In genomic region chr9:130665431-130666392, GRCh38 we compare ENCODE assay signal across 9 cellular contexts. TPM values are rescaled to one million over a fixed set of nuclear protein-coding genes. Genes with fewer than 3 reads are reported as not detected.
DNase-seq lines count a peak whose midpoint lies in the region; ATAC-seq, FAIRE-seq and TF ChIP-seq lines count a peak whose summit lies in the region.
"Had no signal": no experiment of that assay in that cellular context is flagged by ENCODE, and none has a peak within 500 bp of the region (broad histone marks: within the 10 kb centered on the region; RNA-seq: fewer than 3 reads in every experiment).

No MANE protein-coding gene starts in this region.

- no peak overlapping the region for H3K9ac ChIP-seq in K562 (ENCODE audit: insufficient read depth in 1 of 2, low read depth in 2 of 2, low read length in 2 of 2)

- no peak for TF ChIP-seq POLR2A in K562 (conservative IDR thresholded peaks at IDR 0.05)

- FAIRE-seq in K562 (lab: Jason Lieb, UNC), result no peak

- H3K27ac ChIP-seq in K562 (ENCODE audit: extremely low read depth, low read depth, low read length), result no peak overlapping the region

- peaks cover 7% of the 10 kb centered on the region for H3K4me1 Mint-ChIP-seq in Caco-2 (ENCODE audit: low read depth, unreplicated experiment)
- H3K4me1 Mint-ChIP-seq in natural killer cell treated with Interleukin-12 subunit alpha and Interleukin-12 subunit beta and Interleukin-15 and Interleukin-18, amount 100 ng/mL, for 72 hours (ENCODE audit: low read depth in 2 of 2), result peaks cover 9 to 10% of the 10 kb centered on the region in 2 donors

- H3K4me3 Mint-ChIP-seq in Caco-2 (ENCODE audit: unreplicated experiment), result peak overlapping the region; percentile 8
- peak overlapping the region; percentile 39 for H3K4me3 Mint-ChIP-seq in natural killer cell treated with Interleukin-12 subunit alpha and Interleukin-12 subunit beta and Interleukin-15 and Interleukin-18, amount 100 ng/mL, for 72 hours

- no peaks in the 10 kb centered on the region; the same call in 1 of the 2 replicates for H3K4me1 ChIP-seq in Caco-2
- peaks cover 2 to 53% of the 10 kb centered on the region in 2 experiments; a peak in 3 of 5 replicates for H3K4me1 ChIP-seq in K562 (replicated peaks in 1 of 2; ENCODE audit: control insufficient read depth in 2 of 2, insufficient read depth in 2 of 2, low read length in 2 of 2)

- DNase-seq in Caco-2 (no peak), H7 (peak; percentile 89), K562 (ENCODE audit: extremely low read depth in 1 of 4, low spot score in 3 of 4) (peak in 2 of 4 experiments; percentile 53 to 57), NCI-H2029 treated with DMSO at 0.1 percent for 48 hours (lab: John Stamatoyannopoulos, UW) (no peak), amygdala (lab: John Stamatoyannopoulos, UW) (no peak), superior temporal gyrus (ENCODE audit: extremely low spot score) (no peak)
- no peak for DNase-seq in natural killer cell treated with Interleukin-12 subunit alpha and Interleukin-12 subunit beta and Interleukin-15 and Interleukin-18, amount 100 ng/mL, for 72 hours (ENCODE audit: low spot score)
- DNase-seq: NCI-H1092 treated with DMSO at 0.1 percent for 48 hours had no signal

- intact Hi-C loops in Caco-2 (cut with micrococcal nuclease; ENCODE audit: unreplicated experiment) (no loop called here), K562 (cut with micrococcal nuclease) (no loop called here)

- ATAC-seq in K562, result no peak
- ATAC-seq in natural killer cell treated with Interleukin-12 subunit alpha and Interleukin-12 subunit beta and Interleukin-15 and Interleukin-18, amount 100 ng/mL, for 72 hours, result no peak

- H4K20me1 ChIP-seq in K562 (replicated peaks; ENCODE audit: control insufficient read depth, insufficient read depth, low read length), result peaks cover 6% of the 10 kb centered on the region; the same call in 1 of the 2 replicates

- no peak overlapping the region for H3K4me2 ChIP-seq in K562 (ENCODE audit: insufficient read depth, low read length)

- CTCF ChIA-PET in Caco-2 (lab: Charles Lee) (no interaction called here), K562 (lab: Yijun Ruan, JAX; ENCODE audit: low intra/inter-chr PET ratio) (no interaction called here)

- H3K4me3 ChIP-seq in Caco-2 (ENCODE audit: low read depth, low read length) (no peak overlapping the region), H7 (ENCODE audit: insufficient read depth, low read depth, low read length) (peak overlapping the region; percentile 19; the same call in 1 of the 2 replicates), K562 (no peak overlapping the region)

- peaks cover 6% of the 10 kb centered on the region for H3K27me3 ChIP-seq in Caco-2 (replicated peaks; ENCODE audit: control insufficient read depth, insufficient read depth, low read length)
- H3K27me3 ChIP-seq in H7 (ENCODE audit: control insufficient read depth, insufficient read depth, low read length), result peaks cover 83% of the 10 kb centered on the region
- peaks cover 59 to 74% of the 10 kb centered on the region in 2 experiments for H3K27me3 ChIP-seq in K562 (ENCODE audit: control insufficient read depth in 2 of 2, insufficient read depth in 2 of 2, low read length in 2 of 2)

- POLR2A ChIA-PET in Caco-2 (lab: Charles Lee) (no interaction called here), K562 (lab: Yijun Ruan, JAX) (interaction anchor here (1.1 kb wide), 1 partner anchor 131 kb away, joined by 4 read pairs; no protein-coding TSS in a partner anchor)

- no TSS peak for BruUV-seq in Caco-2 (replicated peaks; lab: Mats Ljungman, UMichigan)
- no TSS peak for BruUV-seq in K562 (replicated peaks; lab: Mats Ljungman, UMichigan)

- no peak for TF ChIP-seq CTCF in Caco-2 (IDR thresholded peaks at IDR 0.05; ENCODE audit: insufficient read depth in 1 of 2, low read depth in 1 of 2, low read length in 1 of 2, severe bottlenecking in 1 of 2, unreplicated experiment in 1 of 2)
- no peak for TF ChIP-seq CTCF in K562 (IDR thresholded peaks at IDR 0.05 in 2 of 3, conservative IDR thresholded peaks at IDR 0.05 in 1 of 3; ENCODE audit: insufficient read depth in 2 of 3, low read depth in 1 of 3, low read length in 3 of 3)

- H3K9me3 ChIP-seq in Caco-2 (no peaks in the 10 kb centered on the region), K562 (replicated peaks; ENCODE audit: control insufficient read depth, insufficient read depth, low read depth, low read length) (no peaks in the 10 kb centered on the region)

- H3K79me2 ChIP-seq in K562 (ENCODE audit: control insufficient read depth, insufficient read depth, low read length), result no peaks in the 10 kb centered on the region

- H3K27ac Mint-ChIP-seq in Caco-2 (ENCODE audit: unreplicated experiment), result no peak overlapping the region
- H3K27ac Mint-ChIP-seq in natural killer cell treated with Interleukin-12 subunit alpha and Interleukin-12 subunit beta and Interleukin-15 and Interleukin-18, amount 100 ng/mL, for 72 hours, result no peak overlapping the region

- WGBS in K562 (ENCODE audit: insufficient coverage, low coverage, missing lambda C conversion rate), result 21% methylated on average over 59 of the region's 61 CpGs

- no peak for TF ChIP-seq RAD21 in K562 (CRISPR knock-in tag; conservative IDR thresholded peaks at IDR 0.05 in 1 of 2, IDR thresholded peaks at IDR 0.05 in 1 of 2)

- no peaks in the 10 kb centered on the region for H3K9me1 ChIP-seq in K562 (ENCODE audit: control insufficient read depth, insufficient read depth, low read length)

- in situ Hi-C loops in K562 (cut with MboI), result no loop called here

- no peaks in the 10 kb centered on the region for H3K9me3 Mint-ChIP-seq in Caco-2 (ENCODE audit: unreplicated experiment)
- H3K9me3 Mint-ChIP-seq in natural killer cell treated with Interleukin-12 subunit alpha and Interleukin-12 subunit beta and Interleukin-15 and Interleukin-18, amount 100 ng/mL, for 72 hours, result no peaks in the 10 kb centered on the region

- no peaks in the 10 kb centered on the region for H3K36me3 ChIP-seq in Caco-2 (ENCODE audit: control insufficient read depth, insufficient read depth, low read length)
- H3K36me3 ChIP-seq in H7 (replicated peaks; ENCODE audit: control insufficient read depth, insufficient read depth, low read length), result no peaks in the 10 kb centered on the region
- H3K36me3 ChIP-seq in K562 (ENCODE audit: control insufficient read depth, insufficient read depth, low read length), result no peaks in the 10 kb centered on the region

- H3K36me3 Mint-ChIP-seq in Caco-2 (ENCODE audit: insufficient read depth, unreplicated experiment), result no peaks in the 10 kb centered on the region
- peaks cover 6% of the 10 kb centered on the region for H3K36me3 Mint-ChIP-seq in natural killer cell treated with Interleukin-12 subunit alpha and Interleukin-12 subunit beta and Interleukin-15 and Interleukin-18, amount 100 ng/mL, for 72 hours

- no peak for TF ChIP-seq EP300 in K562 (IDR thresholded peaks at IDR 0.05; ENCODE audit: low read length)

- H3K27me3 Mint-ChIP-seq in Caco-2 (ENCODE audit: insufficient read depth, unreplicated experiment), result peaks cover 15% of the 10 kb centered on the region
- peaks cover 27 to 32% of the 10 kb centered on the region in 2 donors for H3K27me3 Mint-ChIP-seq in natural killer cell treated with Interleukin-12 subunit alpha and Interleukin-12 subunit beta and Interleukin-15 and Interleukin-18, amount 100 ng/mL, for 72 hours

- no peak overlapping the region for H2AFZ ChIP-seq in K562 (ENCODE audit: low read depth, low read length)

RNA-seq across cellular contexts. Expression of gene PRDM12, which starts 1.3 kb away (rescaled TPM):
- total RNA-seq in Caco-2 (2022), result 0.32 and 0.34 TPM in 2 replicates
- total RNA-seq in H7 (2014; rRNA removed; shearing (Covaris generic)), result 0.11 and 0.31 TPM in 2 replicates
- total RNA-seq in K562 (2011; cell fraction: chromatin; rRNA removed; ENCODE audit: low replicate concordance), result 0.12 TPM in 1 of 2 replicates, not detected in the other
- total RNA-seq in K562 (2011; cell fraction: nucleolus; rRNA removed), result 0.26 and 0.33 TPM in 2 replicates
- 0.22 and 0.31 TPM in 2 replicates for total RNA-seq in K562 (2011; cell fraction: nucleoplasm; rRNA removed)
- 0.08 and 0.09 TPM in 2 replicates for total RNA-seq in K562 (2014; rRNA removed)
- 0.10 TPM in 1 of 2 replicates, not detected in the other for total RNA-seq in K562 (2014; rRNA removed; fragmentation: Illumina TruSeq; extraction: Trizol)
- 0.08 TPM in 1 of 2 replicates, not detected in the other for total RNA-seq in K562 (2015; rRNA removed; fragmentation: Illumina TruSeq; extraction: Trizol)
- total RNA-seq in K562 (2021), result 0.22 and 0.25 TPM in 2 replicates
- 0.04 and 0.07 TPM in 2 replicates for polyA plus RNA-seq in K562 (2011; rRNA removed)
- 0.03 and 0.16 TPM in 2 replicates for polyA plus RNA-seq in K562 (2011; cell fraction: cytosol; rRNA removed)
- 0.17 and 0.28 TPM in 2 replicates for polyA plus RNA-seq in K562 (2011; cell fraction: nucleus; rRNA removed)
- 0.13 and 0.21 TPM in 2 replicates for polyA plus RNA-seq in K562 (2012)
- 0.11 and 0.18 TPM in 2 replicates for polyA plus RNA-seq in K562 (2014; fragmentation: Illumina TruSeq; extraction: Trizol)
- polyA plus RNA-seq in K562 (2014; fragmentation: Nextera tagmentation; extraction: Ambion mirVana), result under 1 TPM; 0.04 to 0.06 TPM
- polyA plus RNA-seq in K562 (2014; rRNA removed), result 0.05 TPM in 1 of 2 replicates, not detected in the other
- 0.06 TPM in 1 of 2 replicates, not detected in the other for polyA minus RNA-seq in K562 (2011; rRNA and poly(A)+ RNA removed)
- not detected in 2 replicates for polyA minus RNA-seq in K562 (2011; cell fraction: cytosol; rRNA and poly(A)+ RNA removed)
- 0.22 and 0.27 TPM in 2 replicates for polyA minus RNA-seq in K562 (2011; cell fraction: nucleus; rRNA and poly(A)+ RNA removed)
- under 1 TPM in 1 of 2 donors, not detected in 1; 0.39 TPM for total RNA-seq in natural killer cell treated with Interleukin-12 subunit alpha and Interleukin-12 subunit beta and Interleukin-15 and Interleukin-18, amount 100 ng/mL, for 72 hours
- total RNA-seq: G401 had no signal

RNA-seq across cellular contexts. Expression of gene EXOSC2, which starts 27.9 kb away (rescaled TPM):
- total RNA-seq in Caco-2 (2022) (59.1 and 68.4 TPM in 2 replicates), K562 (2014; rRNA removed) (48.5 and 50.6 TPM in 2 replicates), K562 (2014; rRNA removed; fragmentation: Illumina TruSeq; extraction: Trizol) (101 and 105 TPM in 2 replicates), K562 (2015; rRNA removed; fragmentation: Illumina TruSeq; extraction: Trizol) (81.4 and 87.0 TPM in 2 replicates), K562 (2021) (67.1 and 71.8 TPM in 2 replicates)
- total RNA-seq in H7 (2014; rRNA removed; shearing (Covaris generic)), result 53.1 and 61.9 TPM in 2 replicates
- total RNA-seq in K562 (2011; cell fraction: chromatin; rRNA removed; ENCODE audit: low replicate concordance), result 184 and 273 TPM in 2 replicates
- 146 and 158 TPM in 2 replicates for total RNA-seq in K562 (2011; cell fraction: nucleolus; rRNA removed)
- total RNA-seq in K562 (2011; cell fraction: nucleoplasm; rRNA removed), result 163 and 165 TPM in 2 replicates
- polyA plus RNA-seq in K562 (2011; rRNA removed) (59.9 and 87.5 TPM in 2 replicates), K562 (2014; fragmentation: Illumina TruSeq; extraction: Trizol) (69.1 and 77.6 TPM in 2 replicates), K562 (2014; fragmentation: Nextera tagmentation; extraction: Ambion mirVana) (10 to 100 TPM; 46.0 to 89.0 TPM), K562 (2014; rRNA removed) (66.5 and 75.3 TPM in 2 replicates)
- 43.9 and 54.9 TPM in 2 replicates for polyA plus RNA-seq in K562 (2011; cell fraction: cytosol; rRNA removed)
- 73.0 and 84.7 TPM in 2 replicates for polyA plus RNA-seq in K562 (2011; cell fraction: nucleus; rRNA removed)
- polyA plus RNA-seq in K562 (2012), result 29.1 and 50.1 TPM in 2 replicates
- polyA minus RNA-seq in K562 (2011; rRNA and poly(A)+ RNA removed), result 133 and 165 TPM in 2 replicates
- polyA minus RNA-seq in K562 (2011; cell fraction: cytosol; rRNA and poly(A)+ RNA removed), result 30.0 and 37.4 TPM in 2 replicates
- polyA minus RNA-seq in K562 (2011; cell fraction: nucleus; rRNA and poly(A)+ RNA removed), result 44.0 and 56.3 TPM in 2 replicates
- total RNA-seq in natural killer cell treated with Interleukin-12 subunit alpha and Interleukin-12 subunit beta and Interleukin-15 and Interleukin-18, amount 100 ng/mL, for 72 hours, result 100 to 1,000 TPM in 1 of 2 donors, 10 to 100 TPM in 1; 58.8 to 103 TPM
